Comparison of ENCODE assay signal across 9 cellular contexts in genomic region chr2:33412920-33413319, GRCh38.
DNase-seq lines count a peak whose midpoint lies in the region; ATAC-seq, FAIRE-seq and TF ChIP-seq lines count a peak whose summit lies in the region.
"Had no signal": no experiment of that assay in that cellular context is flagged by ENCODE, and none has a peak within 500 bp of the region (broad histone marks: within the 10 kb centered on the region; RNA-seq: fewer than 3 reads in every experiment).

No MANE protein-coding gene starts in this region.

- H3K27ac Mint-ChIP-seq in activated naive CD4-positive, alpha-beta T cell treated with anti-CD3 and anti-CD28 coated beads for 36 hours = no peak overlapping the region
- no peak overlapping the region for H3K27ac Mint-ChIP-seq in activated naive CD4-positive, alpha-beta T cell treated with anti-CD3 and anti-CD28 coated beads, Interleukin-2, amount 50 U/mL, for 72 hours

- peaks cover 2% of the 10 kb centered on the region for H3K27me3 Mint-ChIP-seq in activated naive CD4-positive, alpha-beta T cell treated with anti-CD3 and anti-CD28 coated beads for 36 hours (ENCODE audit: low read depth)

- peak; percentile 11 for DNase-seq in activated naive CD4-positive, alpha-beta T cell treated with anti-CD3 and anti-CD28 coated beads for 36 hours
- DNase-seq in activated naive CD4-positive, alpha-beta T cell treated with anti-CD3 and anti-CD28 coated beads, Interleukin-2, amount 50 U/mL, for 72 hours (ENCODE audit: low spot score in 2 of 2) = no peak
- DNase-seq in RWPE1 (ENCODE audit: low spot score) (peak; percentile 22), frontal cortex (ENCODE audit: low spot score in 2 of 2) (peak; percentile 28), upper lobe of left lung (no peak)
- no peak for DNase-seq in activated CD4-positive, alpha-beta T cell treated with anti-CD3 and anti-CD28 coated beads, Interleukin-2, amount 50 U/mL, for 1 hour

- no peaks in the 10 kb centered on the region for H3K36me3 ChIP-seq in upper lobe of left lung

- H3K4me1 Mint-ChIP-seq in activated naive CD4-positive, alpha-beta T cell treated with anti-CD3 and anti-CD28 coated beads for 36 hours (ENCODE audit: low read depth) = no peaks in the 10 kb centered on the region

- no peak for TF ChIP-seq POLR2A in upper lobe of left lung (IDR thresholded peaks at IDR 0.05)

- no peaks in the 10 kb centered on the region for H3K9me3 ChIP-seq in upper lobe of left lung

- H3K9me3 Mint-ChIP-seq in activated naive CD4-positive, alpha-beta T cell treated with anti-CD3 and anti-CD28 coated beads for 36 hours = peaks cover 4% of the 10 kb centered on the region
- H3K9me3 Mint-ChIP-seq in activated naive CD4-positive, alpha-beta T cell treated with anti-CD3 and anti-CD28 coated beads, Interleukin-2, amount 50 U/mL, for 72 hours = peaks cover 5% of the 10 kb centered on the region in 2 donors

- intact Hi-C loops in activated naive CD4-positive, alpha-beta T cell treated with anti-CD3 and anti-CD28 coated beads for 36 hours (cut with micrococcal nuclease) = loop anchor here (1.0 to 2.0 kb wide), 2 partner anchors 64 to 170 kb away; partner anchors contain the start of gene RASGRP3

- peaks cover 0 to 12% (median 5%) of the 10 kb centered on the region in 4 donors for H3K4me1 ChIP-seq in upper lobe of left lung

- POLR2A ChIA-PET in RWPE1 (lab: Yijun Ruan, JAX; ENCODE audit: low non-redundant PET) = interaction anchor here (0.7 kb wide), 1 partner anchor 41 kb away, joined by 3 read pairs; no protein-coding TSS in a partner anchor

- H3K27ac ChIP-seq in RWPE1 (no peak overlapping the region), upper lobe of left lung (no peak overlapping the region)

- CTCF ChIA-PET in activated naive CD4-positive, alpha-beta T cell treated with anti-CD3 and anti-CD28 coated beads for 36 hours (lab: Charles Lee) = interaction anchor here (0.6 to 1.4 kb wide), 5 partner anchors 14 to 585 kb away, joined by 3 read pairs; no protein-coding TSS in a partner anchor
- CTCF ChIA-PET in RWPE1 (lab: Yijun Ruan, JAX) = interaction anchor here (0.6 kb wide), 1 partner anchor 17 kb away, joined by 5 read pairs; no protein-coding TSS in a partner anchor

- WGBS in upper lobe of left lung, 2 donors = 9 to 28% methylated on average over 1 of the region's 1 CpG

- no peak for ATAC-seq in activated naive CD4-positive, alpha-beta T cell treated with anti-CD3 and anti-CD28 coated beads, Interleukin-2, amount 50 U/mL, for 72 hours
- ATAC-seq in upper lobe of left lung (ENCODE audit: low FRiP score in 2 of 2) = no peak
- ATAC-seq in GM18519 (IDR thresholded peaks at IDR 0.05; ENCODE audit: low FRiP score, unreplicated experiment) = no peak
- no peak for ATAC-seq in GM18517 (IDR thresholded peaks at IDR 0.05; ENCODE audit: unreplicated experiment)

- TF ChIP-seq CTCF in RWPE1 (conservative IDR thresholded peaks at IDR 0.05; ENCODE audit: low read depth) (peak; percentile 25; the same call in 1 of the 2 replicates), upper lobe of left lung (IDR thresholded peaks at IDR 0.05) (peak in 4 of 6 experiments; percentile 14 to 46 (median 24))

- H3K4me3 Mint-ChIP-seq in activated naive CD4-positive, alpha-beta T cell treated with anti-CD3 and anti-CD28 coated beads for 36 hours = no peak overlapping the region

- peak; percentile 83 for FAIRE-seq in frontal cortex (lab: Jason Lieb, UNC)
- FAIRE-seq: G401.6 had no signal

- no peak for TF ChIP-seq EP300 in upper lobe of left lung (IDR thresholded peaks at IDR 0.05)

- H3K27me3 ChIP-seq in upper lobe of left lung = no peaks in the 10 kb centered on the region

- no peak overlapping the region for H3K4me3 ChIP-seq in upper lobe of left lung

- H3K36me3 Mint-ChIP-seq in activated naive CD4-positive, alpha-beta T cell treated with anti-CD3 and anti-CD28 coated beads for 36 hours (ENCODE audit: low read depth) = no peaks in the 10 kb centered on the region
- H3K36me3 Mint-ChIP-seq in activated naive CD4-positive, alpha-beta T cell treated with anti-CD3 and anti-CD28 coated beads, Interleukin-2, amount 50 U/mL, for 72 hours = no peaks in the 10 kb centered on the region

Comparison
In these comparisons a context has a peak if more than half of its experiments do, and no peak if none do; other contexts are left out.
1. DNase-seq: peak in activated naive CD4-positive, alpha-beta T cell treated with anti-CD3 and anti-CD28 coated beads for 36 hours (single experiment), RWPE1 (single experiment) and frontal cortex (2 of 2); none in activated naive CD4-positive, alpha-beta T cell treated with anti-CD3 and anti-CD28 coated beads, Interleukin-2, amount 50 U/mL, for 72 hours (0 of 2), upper lobe of left lung (0 of 2) and activated CD4-positive, alpha-beta T cell treated with anti-CD3 and anti-CD28 coated beads, Interleukin-2, amount 50 U/mL, for 1 hour (single experiment).